ENCODE assay signal across 10 cellular contexts in genomic region chr12:65536876-65537661, GRCh38.
DNase-seq lines count a peak whose midpoint lies in the region; ATAC-seq and TF ChIP-seq lines count a peak whose summit lies in the region.
"Had no signal": no experiment of that assay in that cellular context is flagged by ENCODE, and none has a peak within 500 bp of the region (broad histone marks: within the 10 kb centered on the region; RNA-seq: fewer than 3 reads in every experiment).

No MANE protein-coding gene starts in this region.

- H3K79me2 ChIP-seq in OCI-LY3 (ENCODE audit: low read length), result no peaks in the 10 kb centered on the region

- H4K20me1 ChIP-seq in OCI-LY3 (ENCODE audit: insufficient read depth, low read length), result no peaks in the 10 kb centered on the region

- H3K9me3 ChIP-seq in OCI-LY3 (ENCODE audit: insufficient read depth, low read length), result 0 out of 2 replicates have a peak, but pooled peaks cover 5% of the 10 kb centered on the region

- POLR2A ChIA-PET in WTC11 (lab: Charles Lee), result no interaction called here

- no peak overlapping the region for H3K4me3 ChIP-seq in OCI-LY3 (ENCODE audit: low read length)
- H3K4me3 ChIP-seq: breast epithelium had no signal

- peaks cover 40% of the 10 kb centered on the region for H3K9me3 Mint-ChIP-seq in WTC11

- no peak overlapping the region for H3K27ac ChIP-seq in OCI-LY3 (ENCODE audit: low read length)

- peaks cover 3% of the 10 kb centered on the region; the same call in 1 of the 2 replicates for H3K27me3 Mint-ChIP-seq in WTC11 (ENCODE audit: low read depth)

- H3K27ac Mint-ChIP-seq in WTC11, result no peak overlapping the region

- no peak overlapping the region for H3K4me3 Mint-ChIP-seq in WTC11

- peaks cover 40% of the 10 kb centered on the region for H3K4me1 Mint-ChIP-seq in WTC11

- no peaks in the 10 kb centered on the region for H3K27me3 ChIP-seq in OCI-LY3 (ENCODE audit: low read depth, low read length)
- H3K27me3 ChIP-seq: breast epithelium had no signal

- peaks cover 24% of the 10 kb centered on the region for H3K36me3 Mint-ChIP-seq in WTC11

- DNase-seq in DMS53 (lab: John Stamatoyannopoulos, UW) (peak; percentile 70), non-pigmented ciliary epithelial cell (ENCODE audit: low read depth) (peak; percentile 99), WTC11 (ENCODE audit: low spot score) (no peak)
- no peak for DNase-seq in activated CD4-positive, alpha-beta T cell treated with anti-CD3 and anti-CD28 coated beads, Interleukin-2, amount 50 U/mL, for 1 hour
- DNase-seq: posterior cingulate gyrus had no signal

- no peaks in the 10 kb centered on the region for H3K36me3 ChIP-seq in OCI-LY3 (replicated peaks; ENCODE audit: low read depth, low read length)
- H3K36me3 ChIP-seq: breast epithelium had no signal

- H2AFZ ChIP-seq in OCI-LY3 (ENCODE audit: low read depth, low read length), result peak overlapping the region; percentile 36; the same call in 1 of the 2 replicates

- ATAC-seq in esophagus mucosa (peak; percentile 89), GM21619 (IDR thresholded peaks at IDR 0.05; ENCODE audit: unreplicated experiment) (no peak), WTC11 (no peak), HG03095 (IDR thresholded peaks at IDR 0.05; ENCODE audit: unreplicated experiment) (no peak)

- TF ChIP-seq CTCF in OCI-LY3 (IDR thresholded peaks at IDR 0.05; ENCODE audit: low read depth, low read length) (no peak), WTC11 (IDR thresholded peaks at IDR 0.05) (no peak)

- H3K4me1 ChIP-seq in OCI-LY3 (ENCODE audit: low read length), result peaks cover 6% of the 10 kb centered on the region; the same call in 1 of the 2 replicates

- no peak overlapping the region for H3K9ac ChIP-seq in OCI-LY3 (ENCODE audit: low read length)

- H3K4me2 ChIP-seq in OCI-LY3 (ENCODE audit: low read length), result 0 out of 2 replicates have a peak overlapping the region, but pooled peaks have one; percentile 23

- CTCF ChIA-PET in WTC11 (lab: Charles Lee), result interaction anchor here (1.3 kb wide), 1 partner anchor 66 kb away, joined by 3 read pairs; no protein-coding TSS in a partner anchor

TF ChIP-seq in WTC11, 78 proteins besides CTCF, POLR2A, EP300 and RAD21:
- no peak for TF ChIP-seq ZMAT4 (CRISPR knock-in tag; IDR thresholded peaks at IDR 0.05)
- no peak for TF ChIP-seq GABPB1 (CRISPR knock-in tag; IDR thresholded peaks at IDR 0.05)
- TF ChIP-seq ESRRA (CRISPR knock-in tag; IDR thresholded peaks at IDR 0.05; ENCODE audit: borderline replicate concordance), result no peak
- TF ChIP-seq ZNF416 (CRISPR knock-in tag; IDR thresholded peaks at IDR 0.05), result no peak
- no peak for TF ChIP-seq FOXJ3 (CRISPR knock-in tag; IDR thresholded peaks at IDR 0.05; ENCODE audit: borderline replicate concordance)
- no peak for TF ChIP-seq OVOL2 (CRISPR knock-in tag; IDR thresholded peaks at IDR 0.05; ENCODE audit: borderline replicate concordance)
- no peak for TF ChIP-seq NR1H2 (CRISPR knock-in tag; IDR thresholded peaks at IDR 0.05)
- TF ChIP-seq SP1 (CRISPR knock-in tag; conservative IDR thresholded peaks at IDR 0.05), result no peak
- no peak for TF ChIP-seq NFE2L1 (CRISPR knock-in tag; IDR thresholded peaks at IDR 0.05)
- TF ChIP-seq E2F1 (CRISPR knock-in tag; IDR thresholded peaks at IDR 0.05), result no peak

Comparison
In these comparisons a context has a peak if more than half of its experiments do, and no peak if none do; other contexts are left out.
1. DNase-seq: peak in DMS53 (single experiment) and non-pigmented ciliary epithelial cell (single experiment); none in WTC11 (single experiment) and activated CD4-positive, alpha-beta T cell treated with anti-CD3 and anti-CD28 coated beads, Interleukin-2, amount 50 U/mL, for 1 hour (single experiment).